ENCODE assay signal across 10 cellular contexts in the genomic region with DNA sequence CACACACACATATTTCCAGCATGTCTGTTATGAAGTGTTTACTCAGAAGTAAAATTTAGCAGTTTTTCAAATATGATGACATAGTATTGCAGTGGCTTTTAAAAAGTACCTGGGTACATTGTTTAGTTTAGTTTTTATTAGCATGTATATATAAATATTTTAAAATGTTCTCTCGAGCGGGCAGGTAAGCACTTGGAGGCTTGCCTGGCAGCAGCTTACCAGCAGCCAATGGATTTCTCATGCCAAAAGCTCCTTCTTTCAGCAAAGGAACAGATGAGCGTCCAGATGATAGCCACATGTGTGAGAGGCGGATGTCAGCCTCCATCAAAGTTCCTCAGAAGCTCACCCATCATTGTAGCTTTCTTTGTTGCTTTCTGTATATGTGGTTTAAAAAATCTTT. TPM values are rescaled to one million over a fixed set of nuclear protein-coding genes. Genes with fewer than 3 reads are reported as not detected.
"Had no signal": no experiment of that assay in that cellular context is flagged by ENCODE, and none has a peak within 500 bp of the region (broad histone marks: within the 10 kb centered on the region; RNA-seq: fewer than 3 reads in every experiment).

No MANE protein-coding gene starts in this region.

- ATAC-seq: HCT116, HepG2 had no signal

- H3K36me3 ChIP-seq: HAP-1 had no signal

- H3K4me1 ChIP-seq: HAP-1 had no signal

- H3K9me3 ChIP-seq: HAP-1 had no signal

- H3K4me3 ChIP-seq: GM23248, HAP-1 had no signal

- H3K9ac ChIP-seq: GM23248 had no signal

- H3K27ac ChIP-seq: GM23248, HL-60 had no signal

- H2AFZ ChIP-seq: GM23248 had no signal

- DNase-seq: GM23248, GOT3, H7, HFFc6, KBM-7 had no signal

RNA-seq across cellular contexts. Expression of a gene that starts 57.2 kb away (rescaled TPM):
- polyA plus RNA-seq: IgD-negative memory B cell had no signal
